In the genomic region with DNA sequence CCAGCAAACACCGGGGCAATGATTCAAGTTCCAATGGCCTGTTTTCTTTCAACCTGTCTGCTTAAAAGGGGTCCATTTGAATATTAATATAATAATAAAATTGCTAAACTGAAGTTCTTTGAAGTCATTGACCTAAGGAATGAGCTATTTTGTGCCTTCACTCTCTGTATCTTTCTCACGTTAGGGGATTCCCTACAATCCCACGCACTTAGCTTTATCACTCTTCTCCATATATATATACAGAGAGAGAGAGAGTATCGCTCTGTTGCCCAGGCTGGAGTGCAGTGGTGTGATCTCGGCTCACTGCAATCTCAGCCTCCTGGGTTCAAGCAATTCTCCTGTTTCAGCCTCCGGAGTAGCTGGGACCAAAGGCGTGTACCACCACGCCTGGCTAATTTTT, we compare ENCODE assay signal across 16 cellular contexts.
DNase-seq lines count a peak whose midpoint lies in the region; ATAC-seq and TF ChIP-seq lines count a peak whose summit lies in the region.
"Had no signal": no experiment of that assay in that cellular context is flagged by ENCODE, and none has a peak within 500 bp of the region (broad histone marks: within the 10 kb centered on the region; RNA-seq: fewer than 3 reads in every experiment).

No MANE protein-coding gene starts in this region.

- ATAC-seq in GM18868 (IDR thresholded peaks at IDR 0.05; ENCODE audit: unreplicated experiment) (peak; percentile 48), HG02885 (IDR thresholded peaks at IDR 0.05; ENCODE audit: poor library complexity, unreplicated experiment) (peak; percentile 70), HG02588 (IDR thresholded peaks at IDR 0.05; ENCODE audit: unreplicated experiment) (no peak), GM21423 (IDR thresholded peaks at IDR 0.05; ENCODE audit: unreplicated experiment) (no peak)
- ATAC-seq in naive thymus-derived CD8-positive, alpha-beta T cell, result no peak

- no peak overlapping the region for H3K27ac Mint-ChIP-seq in naive thymus-derived CD8-positive, alpha-beta T cell
- H3K27ac Mint-ChIP-seq: CD4-positive, alpha-beta memory T cell; HFFc6 had no signal

- POLR2A ChIA-PET in naive thymus-derived CD8-positive, alpha-beta T cell (lab: Charles Lee), result no interaction called here

- H3K9me3 Mint-ChIP-seq in naive thymus-derived CD8-positive, alpha-beta T cell, result no peaks in the 10 kb centered on the region
- H3K9me3 Mint-ChIP-seq: CD4-positive, alpha-beta memory T cell had no signal

- H3K4me3 ChIP-seq in GM12865 (ENCODE audit: low read depth, low read length), result no peak overlapping the region
- H3K4me3 ChIP-seq: HAP-1 had no signal

- TF ChIP-seq CTCF in GM12865 (IDR thresholded peaks at IDR 0.05; ENCODE audit: insufficient read depth, low read depth, low read length, missing control alignments), result no peak

- H3K4me3 Mint-ChIP-seq in naive thymus-derived CD8-positive, alpha-beta T cell, result no peak overlapping the region
- H3K4me3 Mint-ChIP-seq: CD4-positive, alpha-beta memory T cell; HFFc6 had no signal

- H3K4me1 Mint-ChIP-seq in naive thymus-derived CD8-positive, alpha-beta T cell, result no peaks in the 10 kb centered on the region
- H3K4me1 Mint-ChIP-seq: CD4-positive, alpha-beta memory T cell had no signal

- no peaks in the 10 kb centered on the region for H3K36me3 Mint-ChIP-seq in naive thymus-derived CD8-positive, alpha-beta T cell
- H3K36me3 Mint-ChIP-seq: CD4-positive, alpha-beta memory T cell had no signal

- peak; percentile 34 for DNase-seq in GM12865 (ENCODE audit: low read depth)
- no peak for DNase-seq in naive thymus-derived CD8-positive, alpha-beta T cell
- DNase-seq: C1 segment of cervical spinal cord; Calu3; CD4-positive, alpha-beta memory T cell; COR-L47; DMS53; DMS79 treated with DMSO at 0.1 percent for 48 hours; GF-D8; GOT3; HFFc6 had no signal

- no peaks in the 10 kb centered on the region for H3K27me3 Mint-ChIP-seq in naive thymus-derived CD8-positive, alpha-beta T cell
- H3K27me3 Mint-ChIP-seq: CD4-positive, alpha-beta memory T cell had no signal

Comparison
In these comparisons a context has a peak if more than half of its experiments do, and no peak if none do; other contexts are left out.
1. ATAC-seq: peak in GM18868 (single experiment) and HG02885 (single experiment); none in naive thymus-derived CD8-positive, alpha-beta T cell (0 of 2), HG02588 (single experiment) and GM21423 (single experiment).